In the genomic region with DNA sequence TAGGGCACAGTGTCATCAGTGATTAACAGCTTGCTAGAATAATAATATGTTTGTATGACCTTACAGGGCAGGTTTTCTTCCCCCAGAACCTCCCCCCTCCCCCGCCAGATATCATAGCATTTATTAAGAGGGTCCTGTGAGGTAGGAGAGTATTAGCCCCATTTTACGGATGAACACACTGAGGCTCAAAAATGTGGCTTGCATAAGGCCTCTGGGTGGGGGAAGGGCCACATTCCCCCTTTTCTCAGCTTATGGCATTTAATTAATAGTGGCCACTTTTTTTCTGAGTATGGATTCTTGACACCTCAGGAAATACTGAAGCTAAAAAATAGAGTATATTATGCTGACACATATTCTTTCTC, we compare ENCODE assay signal across 1 cellular context.
TF ChIP-seq lines count a peak whose summit lies in the region.

No MANE protein-coding gene starts in this region.

TF ChIP-seq in IMR-90, 13 proteins besides CTCF, POLR2A, EP300 and RAD21 (continued from another document):
- peak; percentile 17 for TF ChIP-seq RCOR1 (IDR thresholded peaks at IDR 0.05; ENCODE audit: insufficient replicate concordance, low read length)
- TF ChIP-seq MXI1 (IDR thresholded peaks at IDR 0.05; ENCODE audit: borderline replicate concordance, low read depth, low read length) = no peak
- 0 out of 2 replicates have a peak, but pooled peaks have one; percentile 10 for TF ChIP-seq MAFK (IDR thresholded peaks at IDR 0.05; ENCODE audit: low read depth, low read length)
- TF ChIP-seq MAZ (IDR thresholded peaks at IDR 0.05; ENCODE audit: borderline replicate concordance, low read depth, low read length) = no peak
- TF ChIP-seq RFX5 (IDR thresholded peaks at IDR 0.05; ENCODE audit: low read depth, low read length) = no peak
